Comparison of ENCODE assay signal across 1 cellular context in the genomic region with DNA sequence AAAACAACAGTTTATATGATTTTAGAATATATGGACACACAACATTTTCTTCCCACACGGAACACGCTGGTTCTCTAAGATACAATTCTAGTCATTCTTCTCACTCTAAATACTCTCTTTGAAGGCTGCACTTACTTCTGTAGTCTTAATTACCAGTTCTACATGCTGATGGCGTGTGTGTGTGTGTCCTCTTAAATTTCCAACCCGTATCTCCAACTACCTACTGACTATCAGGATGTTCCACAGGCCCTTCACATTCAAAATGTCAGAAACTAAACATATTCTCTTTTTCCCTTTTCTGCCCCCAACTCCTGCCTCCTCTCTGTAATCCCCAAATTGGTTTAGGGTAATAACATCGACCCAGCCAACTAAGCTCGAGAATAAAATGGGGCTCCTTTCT.
A peak's percentile ranks its signal among the peaks of the same experiment; 100 is the strongest.
TF ChIP-seq lines count a peak whose summit lies in the region.

No MANE protein-coding gene starts in this region.

TF ChIP-seq in GM12878, 131 proteins besides CTCF, POLR2A, EP300 and RAD21:
- TF ChIP-seq, protein P1, sequence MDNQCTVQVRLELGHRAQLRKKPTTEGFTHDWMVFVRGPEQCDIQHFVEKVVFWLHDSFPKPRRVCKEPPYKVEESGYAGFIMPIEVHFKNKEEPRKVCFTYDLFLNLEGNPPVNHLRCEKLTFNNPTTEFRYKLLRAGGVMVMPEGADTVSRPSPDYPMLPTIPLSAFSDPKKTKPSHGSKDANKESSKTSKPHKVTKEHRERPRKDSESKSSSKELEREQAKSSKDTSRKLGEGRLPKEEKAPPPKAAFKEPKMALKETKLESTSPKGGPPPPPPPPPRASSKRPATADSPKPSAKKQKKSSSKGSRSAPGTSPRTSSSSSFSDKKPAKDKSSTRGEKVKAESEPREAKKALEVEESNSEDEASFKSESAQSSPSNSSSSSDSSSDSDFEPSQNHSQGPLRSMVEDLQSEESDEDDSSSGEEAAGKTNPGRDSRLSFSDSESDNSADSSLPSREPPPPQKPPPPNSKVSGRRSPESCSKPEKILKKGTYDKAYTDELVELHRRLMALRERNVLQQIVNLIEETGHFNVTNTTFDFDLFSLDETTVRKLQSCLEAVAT (IDR thresholded peaks at IDR 0.05): peak; percentile 90
- no peak for TF ChIP-seq POLR2AphosphoS5 (IDR thresholded peaks at IDR 0.05; ENCODE audit: low read length)
